In the genomic region with DNA sequence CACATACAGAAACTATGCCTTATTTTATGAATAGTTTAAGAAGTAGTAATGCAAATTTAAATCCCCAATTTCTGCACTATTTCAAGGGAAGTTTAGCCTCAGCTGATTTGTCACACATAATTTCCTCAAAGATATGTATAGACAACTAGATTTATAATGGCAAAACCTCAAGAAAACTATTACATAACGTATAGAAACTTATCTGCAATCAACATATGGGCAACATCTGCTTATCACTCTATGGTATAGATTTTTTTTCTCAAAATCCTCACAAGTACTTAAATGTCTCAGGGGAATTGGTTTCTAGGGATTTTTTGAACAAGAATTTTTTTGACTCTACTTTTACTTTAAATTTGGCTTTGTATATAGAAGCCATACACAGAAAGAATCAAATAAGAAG, we compare ENCODE assay signal across 18 cellular contexts. TPM values are rescaled to one million over a fixed set of nuclear protein-coding genes. Genes with fewer than 3 reads are reported as not detected.
"Had no signal": no experiment of that assay in that cellular context is flagged by ENCODE, and none has a peak within 500 bp of the region (broad histone marks: within the 10 kb centered on the region; RNA-seq: fewer than 3 reads in every experiment).

No MANE protein-coding gene starts in this region.

- H3K27me3 ChIP-seq: esophagus squamous epithelium, left lung, right lobe of liver, spleen had no signal

- H3K4me3 ChIP-seq: cardiac muscle cell, esophagus squamous epithelium, left lung, psoas muscle, right lobe of liver, spleen, transverse colon had no signal

- DNase-seq: activated CD4-positive, alpha-beta T cell treated with anti-CD3 and anti-CD28 coated beads for 1 hour; activated CD4-positive, alpha-beta T cell treated with anti-CD3 and anti-CD28 coated beads, Interleukin-2, amount 50 U/mL, for 48 hours; activated CD8-positive, alpha-beta memory T cell treated with anti-CD3 and anti-CD28 coated beads, Interleukin-2, amount 10 ng/mL, durations not matched to agents 7 days and 5 days; activated gamma-delta T cell; activated naive CD8-positive, alpha-beta T cell treated with anti-CD3 and anti-CD28 coated beads for 36 hours; activated T-cell treated with anti-CD3 and anti-CD28 coated beads, Interleukin-2, amount 50 U/mL, for 24 hours; aorta; esophagus squamous epithelium; left lung; nephron progenitor cell; psoas muscle; right lobe of liver; spleen; stimulated activated CD4-positive, alpha-beta T cell treated with anti-CD3 and anti-CD28 coated beads, Interleukin-1b, Interleukin-23, amount 100 ng/mL, for 48 hours; T-helper 17 cell; transverse colon had no signal

- H3K27ac ChIP-seq: cardiac muscle cell, esophagus squamous epithelium, left lung, psoas muscle, right lobe of liver, spleen, transverse colon had no signal

- ATAC-seq: activated CD8-positive, alpha-beta memory T cell treated with anti-CD3 and anti-CD28 coated beads, Interleukin-2, amount 10 ng/mL, durations not matched to agents 7 days and 5 days; left lung; psoas muscle; right lobe of liver; stimulated activated memory B cell treated with anti-CD40 and anti-IgM and Interleukin-4, amounts not matched to agents 10 μg/mL and 1 μg/mL and 100 μg/mL, for 72 hours; T-helper 17 cell had no signal

- H3K9me3 ChIP-seq: esophagus squamous epithelium, left lung, psoas muscle, right lobe of liver, transverse colon had no signal

- H3K36me3 ChIP-seq: cardiac muscle cell, esophagus squamous epithelium, left lung, right lobe of liver, spleen, transverse colon had no signal

- H3K4me1 ChIP-seq: esophagus squamous epithelium, psoas muscle, right lobe of liver, transverse colon had no signal

RNA-seq across cellular contexts. Expression of a gene that starts 7.7 kb away (rescaled TPM):
- total RNA-seq: activated CD8-positive, alpha-beta memory T cell treated with anti-CD3 and anti-CD28 coated beads, Interleukin-2, amount 10 ng/mL, durations not matched to agents 7 days and 5 days had no signal
